In genomic region chr20:3177746-3178477, GRCh38 we compare ENCODE assay signal across 31 cellular contexts. TPM values are rescaled to one million over a fixed set of nuclear protein-coding genes. Genes with fewer than 3 reads are reported as not detected.
DNase-seq lines count a peak whose midpoint lies in the region; ATAC-seq, FAIRE-seq and TF ChIP-seq lines count a peak whose summit lies in the region.
"Had no signal": no experiment of that assay in that cellular context is flagged by ENCODE, and none has a peak within 500 bp of the region (broad histone marks: within the 10 kb centered on the region; RNA-seq: fewer than 3 reads in every experiment).

No MANE protein-coding gene starts in this region.

- no peak overlapping the region for H3K4me3 Mint-ChIP-seq in activated naive CD4-positive, alpha-beta T cell treated with anti-CD3 and anti-CD28 coated beads, Interleukin-2, amount 10 ng/mL, durations not matched to agents 7 days and 5 days
- H3K4me3 Mint-ChIP-seq: activated T-cell treated with anti-CD3 and anti-CD28 coated beads, Interleukin-2, amount 50 U/mL, for 24 hours; mesothelial cell of epicardium had no signal

- H3K4me1 ChIP-seq in kidney (ENCODE audit: control insufficient read depth in 1 of 2, insufficient read depth in 1 of 2, low read depth in 1 of 2, low read length in 2 of 2) = peaks cover 0 to 3% of the 10 kb centered on the region in 2 donors
- peaks cover under 1% of the 10 kb centered on the region for H3K4me1 ChIP-seq in upper lobe of right lung

- no peak for ATAC-seq in upper lobe of right lung
- ATAC-seq in HG03196 (IDR thresholded peaks at IDR 0.05; ENCODE audit: unreplicated experiment) = no peak
- ATAC-seq: body of pancreas, left ventricle myocardium superior had no signal

- DNase-seq in KBM-7 = peak; percentile 64
- DNase-seq in OCI-M1 (lab: John Stamatoyannopoulos, UW) = peak; percentile 55
- peak; percentile 21 for DNase-seq in kidney
- DNase-seq in upper lobe of right lung = peak; percentile 28
- DNase-seq in stimulated activated naive CD4-positive, alpha-beta T cell treated with Interleukin-2 at 50 U/mL for 16 hours (lab: John Stamatoyannopoulos, UW) = no peak
- DNase-seq in activated naive CD4-positive, alpha-beta T cell treated with anti-CD3 and anti-CD28 coated beads, Interleukin-2, amount 10 ng/mL, durations not matched to agents 7 days and 5 days = no peak
- DNase-seq: activated CD4-positive, alpha-beta T cell treated with anti-CD3 and anti-CD28 coated beads for 48 hours; activated naive CD4-positive, alpha-beta T cell; activated T-cell treated with anti-CD3 and anti-CD28 coated beads, Interleukin-2, amount 50 U/mL, for 24 hours; Caco-2; cerebellar nuclear complex; islet precursor cell; left ventricle myocardium superior; naive B cell; NCI-H1048; NCI-H187; NCI-H524 treated with DMSO at 0.1 percent for 48 hours; NK-92 treated with Interleukin-12 subunit alpha and Interleukin-12 subunit beta, amount 100 ng/mL, for 24 hours; occipital lobe; stimulated activated CD4-positive, alpha-beta T cell treated with anti-CD3 and anti-CD28 coated beads, Interleukin-2, amount 100 ng/mL, for 48 hours; substantia nigra; T-helper 1 cell; upper lobe of left lung had no signal

- H3K27ac ChIP-seq in kidney (ENCODE audit: low read depth in 2 of 2, low read length in 2 of 2) (no peak overlapping the region), upper lobe of right lung (no peak overlapping the region)
- H3K27ac ChIP-seq: C4-2B, upper lobe of left lung had no signal

- no peaks in the 10 kb centered on the region for H3K9me3 ChIP-seq in kidney (ENCODE audit: control insufficient read depth in 1 of 2, low read length in 2 of 2)
- H3K9me3 ChIP-seq in upper lobe of right lung = no peaks in the 10 kb centered on the region
- H3K9me3 ChIP-seq: body of pancreas, Caco-2, HAP-1, upper lobe of left lung had no signal

- H3K9me3 Mint-ChIP-seq in activated naive CD4-positive, alpha-beta T cell treated with anti-CD3 and anti-CD28 coated beads, Interleukin-2, amount 10 ng/mL, durations not matched to agents 7 days and 5 days = no peaks in the 10 kb centered on the region
- H3K9me3 Mint-ChIP-seq: activated T-cell treated with anti-CD3 and anti-CD28 coated beads, Interleukin-2, amount 50 U/mL, for 24 hours; mesothelial cell of epicardium; naive B cell had no signal

- H3K27me3 Mint-ChIP-seq in activated naive CD4-positive, alpha-beta T cell treated with anti-CD3 and anti-CD28 coated beads, Interleukin-2, amount 10 ng/mL, durations not matched to agents 7 days and 5 days = peaks cover 37% of the 10 kb centered on the region

- TF ChIP-seq CTCF in kidney (IDR thresholded peaks at IDR 0.05; ENCODE audit: borderline replicate concordance, extremely low read depth, insufficient read depth) (no peak), upper lobe of right lung (IDR thresholded peaks at IDR 0.05) (no peak)

- intact Hi-C loops in kidney (cut with DNase I) (no loop called here), upper lobe of right lung (cut with DNase I) (no loop called here)

- no peak overlapping the region for H3K27ac Mint-ChIP-seq in activated naive CD4-positive, alpha-beta T cell treated with anti-CD3 and anti-CD28 coated beads, Interleukin-2, amount 10 ng/mL, durations not matched to agents 7 days and 5 days
- H3K27ac Mint-ChIP-seq: activated T-cell treated with anti-CD3 and anti-CD28 coated beads, Interleukin-2, amount 50 U/mL, for 24 hours; mesothelial cell of epicardium had no signal

- no peak overlapping the region for H3K9ac ChIP-seq in kidney (ENCODE audit: low read length in 2 of 2)

- peaks cover 12% of the 10 kb centered on the region for H3K4me1 Mint-ChIP-seq in activated naive CD4-positive, alpha-beta T cell treated with anti-CD3 and anti-CD28 coated beads, Interleukin-2, amount 10 ng/mL, durations not matched to agents 7 days and 5 days

- peaks cover 1% of the 10 kb centered on the region for H3K36me3 Mint-ChIP-seq in activated naive CD4-positive, alpha-beta T cell treated with anti-CD3 and anti-CD28 coated beads, Interleukin-2, amount 10 ng/mL, durations not matched to agents 7 days and 5 days
- H3K36me3 Mint-ChIP-seq: naive B cell had no signal

- H3K36me3 ChIP-seq in kidney (ENCODE audit: control insufficient read depth in 1 of 2, insufficient read depth in 2 of 2, low read length in 2 of 2) = no peaks in the 10 kb centered on the region
- H3K36me3 ChIP-seq in upper lobe of right lung = no peaks in the 10 kb centered on the region
- H3K36me3 ChIP-seq: HAP-1, upper lobe of left lung had no signal

- CTCF ChIA-PET in activated naive CD4-positive, alpha-beta T cell treated with anti-CD3 and anti-CD28 coated beads, Interleukin-2, amount 10 ng/mL, durations not matched to agents 7 days and 5 days (lab: Charles Lee) = no interaction called here

- in situ Hi-C loops in KBM-7 (cut with MboI; ENCODE audit: low pct_unique_long_range_greater_than_20kb, low sequenced_read_pairs) = no loop called here

- H3K27me3 ChIP-seq in upper lobe of right lung = no peaks in the 10 kb centered on the region
- H3K27me3 ChIP-seq: body of pancreas, upper lobe of left lung had no signal

- no peak for FAIRE-seq in kidney (lab: Jason Lieb, UNC)
- FAIRE-seq: G401.6, HTR-8/SVneo, RCC 7860 had no signal

- H3K4me3 ChIP-seq in kidney (ENCODE audit: low read length in 2 of 2) = no peak overlapping the region
- H3K4me3 ChIP-seq in upper lobe of right lung = no peak overlapping the region
- H3K4me3 ChIP-seq: body of pancreas, HAP-1, upper lobe of left lung had no signal

RNA-seq across cellular contexts. Expression of gene LZTS3, which starts 4.6 kb away (rescaled TPM):
- 20.0 TPM for total RNA-seq in kidney
- polyA plus RNA-seq in kidney (ENCODE audit: insufficient read depth, low read depth, low replicate concordance) = 23.0 TPM
- 21.5 TPM for total RNA-seq in upper lobe of right lung

RNA-seq across cellular contexts. Expression of gene FASTKD5, which starts 18.2 kb away (rescaled TPM):
- 15.8 TPM for total RNA-seq in kidney
- 17.3 TPM for polyA plus RNA-seq in kidney (ENCODE audit: insufficient read depth, low read depth, low replicate concordance)
- total RNA-seq in upper lobe of right lung = 18.0 TPM

RNA-seq across cellular contexts. Expression of gene UBOX5, which starts 18.2 kb away (rescaled TPM):
- total RNA-seq in kidney (7.2 TPM), upper lobe of right lung (7.9 TPM)
- polyA plus RNA-seq in kidney (ENCODE audit: insufficient read depth, low read depth, low replicate concordance) = 5.6 TPM

RNA-seq across cellular contexts. Expression of gene DDRGK1, which starts 26.6 kb away (rescaled TPM):
- total RNA-seq in kidney (81.8 TPM), upper lobe of right lung (108 TPM)
- 92.5 TPM for polyA plus RNA-seq in kidney (ENCODE audit: insufficient read depth, low read depth, low replicate concordance)

RNA-seq across cellular contexts. Expression of gene ITPA, which starts 31.4 kb away (rescaled TPM):
- total RNA-seq in kidney (59.7 TPM), upper lobe of right lung (43.4 TPM)
- polyA plus RNA-seq in kidney (ENCODE audit: insufficient read depth, low read depth, low replicate concordance) = 81.1 TPM

Comparison
In these comparisons a context has a peak if more than half of its experiments do, and no peak if none do; other contexts are left out.
1. DNase-seq: peak in KBM-7 (single experiment), OCI-M1 (single experiment), kidney (single experiment) and upper lobe of right lung (single experiment); none in stimulated activated naive CD4-positive, alpha-beta T cell treated with Interleukin-2 at 50 U/mL for 16 hours (single experiment) and activated naive CD4-positive, alpha-beta T cell treated with anti-CD3 and anti-CD28 coated beads, Interleukin-2, amount 10 ng/mL, durations not matched to agents 7 days and 5 days (single experiment).